7 cellular contexts compared by ENCODE assay signal in genomic region chr14:64915025-64915424, GRCh38. TPM values are rescaled to one million over a fixed set of nuclear protein-coding genes. Genes with fewer than 3 reads are reported as not detected.
DNase-seq lines count a peak whose midpoint lies in the region; ATAC-seq and TF ChIP-seq lines count a peak whose summit lies in the region.

No MANE protein-coding gene starts in this region.

- no peak for TF ChIP-seq POLR2A in stomach (IDR thresholded peaks at IDR 0.05)

- peaks cover 14 to 51% (median 36%) of the 10 kb centered on the region in 4 donors for H3K4me1 ChIP-seq in stomach

- DNase-seq in HFFc6 (no peak), stomach (no peak), NCI-H1436 treated with DMSO at 0.1 percent for 48 hours (lab: John Stamatoyannopoulos, UW) (no peak)

- H3K27ac ChIP-seq in stomach = peak overlapping the region in 4 of 5 donors; percentile 93 to 99 (median 94)

- intact Hi-C loops in stomach (cut with DNase I; ENCODE audit: low total_unique reads) = no loop called here

- WGBS in stomach, 5 donors = 19 to 30% (median 26%) methylated on average over 4 of the region's 4 CpGs

- peaks cover 51% of the 10 kb centered on the region for H3K4me1 Mint-ChIP-seq in HFFc6 (ENCODE audit: low read depth)
- H3K4me1 Mint-ChIP-seq in activated T-helper 17 cell treated with anti-CD3 and anti-CD28 coated beads, Interleukin-2, amount 50 U/mL, for 72 hours = peaks cover 27% of the 10 kb centered on the region

- no peaks in the 10 kb centered on the region for H3K9me3 Mint-ChIP-seq in HFFc6
- H3K9me3 Mint-ChIP-seq in activated T-helper 17 cell treated with anti-CD3 and anti-CD28 coated beads, Interleukin-2, amount 50 U/mL, for 72 hours = no peaks in the 10 kb centered on the region

- peaks cover 20% of the 10 kb centered on the region for H3K36me3 Mint-ChIP-seq in HFFc6 (ENCODE audit: low read depth)
- peaks cover 41% of the 10 kb centered on the region for H3K36me3 Mint-ChIP-seq in activated T-helper 17 cell treated with anti-CD3 and anti-CD28 coated beads, Interleukin-2, amount 50 U/mL, for 72 hours (ENCODE audit: low read depth)

- TF ChIP-seq EP300 in stomach (IDR thresholded peaks at IDR 0.05) = no peak

- H3K9me3 ChIP-seq in iPS-18c (ENCODE audit: control insufficient read depth, insufficient read depth, low read length) (no peaks in the 10 kb centered on the region), stomach (no peaks in the 10 kb centered on the region)

- no peaks in the 10 kb centered on the region for H3K27me3 ChIP-seq in stomach

- H3K36me3 ChIP-seq in stomach = no peaks in the 10 kb centered on the region

- TF ChIP-seq CTCF in HFFc6 (IDR thresholded peaks at IDR 0.05) = no peak
- no peak for TF ChIP-seq CTCF in stomach (IDR thresholded peaks at IDR 0.05)

- peak overlapping the region; percentile 98 for H3K4me3 Mint-ChIP-seq in HFFc6
- peak overlapping the region; percentile 97 for H3K4me3 Mint-ChIP-seq in activated T-helper 17 cell treated with anti-CD3 and anti-CD28 coated beads, Interleukin-2, amount 50 U/mL, for 72 hours

- peaks cover 2% of the 10 kb centered on the region; the same call in 1 of the 2 replicates for H3K27me3 Mint-ChIP-seq in HFFc6 (ENCODE audit: insufficient read depth)
- no peaks in the 10 kb centered on the region for H3K27me3 Mint-ChIP-seq in activated T-helper 17 cell treated with anti-CD3 and anti-CD28 coated beads, Interleukin-2, amount 50 U/mL, for 72 hours

- ATAC-seq in activated T-helper 17 cell treated with anti-CD3 and anti-CD28 coated beads, Interleukin-2, amount 50 U/mL, for 72 hours (replicated peaks) = no peak
- ATAC-seq in HG02759 (IDR thresholded peaks at IDR 0.05; ENCODE audit: unreplicated experiment) (no peak), HG02610 (IDR thresholded peaks at IDR 0.05; ENCODE audit: unreplicated experiment) (no peak)

- H3K4me3 ChIP-seq in iPS-18c (ENCODE audit: insufficient read depth, low read depth, low read length) (peak overlapping the region; percentile 97), stomach (peak overlapping the region; percentile 68 to 98 (median 76))

- peak overlapping the region; percentile 95 for H3K27ac Mint-ChIP-seq in HFFc6
- H3K27ac Mint-ChIP-seq in activated T-helper 17 cell treated with anti-CD3 and anti-CD28 coated beads, Interleukin-2, amount 50 U/mL, for 72 hours = peak overlapping the region; percentile 94

RNA-seq across cellular contexts. Expression of gene CHURC1, which starts 0.8 kb away (rescaled TPM):
- 10 to 100 TPM; 51.9 to 63.3 (median 59.2) TPM for total RNA-seq in HFFc6 (2021; fragmentation: NEBNext Ultra II Directional; extraction: Animal tissue kit (Norgen Biotek cat#: 25700))
- total RNA-seq in activated T-helper 17 cell treated with anti-CD3 and anti-CD28 coated beads, Interleukin-2, amount 50 U/mL, for 72 hours = 10 to 100 TPM; 53.8 to 56.0 TPM
- 100 to 1,000 TPM in 1 of 5 donors, 10 to 100 TPM in 4; 20.4 to 102 (median 43.3) TPM for total RNA-seq in stomach
- 10 to 100 TPM; 40.0 to 53.2 (median 41.7) TPM for polyA plus RNA-seq in stomach

RNA-seq across cellular contexts. Expression of gene GPX2, which starts 27.5 kb away (rescaled TPM):
- not detected for total RNA-seq in HFFc6 (2021; fragmentation: NEBNext Ultra II Directional; extraction: Animal tissue kit (Norgen Biotek cat#: 25700))
- total RNA-seq in activated T-helper 17 cell treated with anti-CD3 and anti-CD28 coated beads, Interleukin-2, amount 50 U/mL, for 72 hours = not detected
- 100 to 1,000 TPM in 2 of 5 donors, 10 to 100 TPM in 3; 22.8 to 298 (median 48.4) TPM for total RNA-seq in stomach
- polyA plus RNA-seq in stomach = 100 to 1,000 TPM; 167 to 464 (median 301) TPM

RNA-seq across cellular contexts. Expression of gene SPTB, which starts 35.3 kb away (rescaled TPM):
- total RNA-seq in HFFc6 (2021; fragmentation: NEBNext Ultra II Directional; extraction: Animal tissue kit (Norgen Biotek cat#: 25700)) = 1 to 10 TPM in 1 of 6 experiments, under 1 TPM in 5; 0.58 to 1.1 (median 0.72) TPM
- total RNA-seq in activated T-helper 17 cell treated with anti-CD3 and anti-CD28 coated beads, Interleukin-2, amount 50 U/mL, for 72 hours = under 1 TPM; 0.15 to 0.29 TPM
- total RNA-seq in stomach = 1 to 10 TPM in 2 of 5 donors, under 1 TPM in 1, not detected in 2; under 0.01 to 3.5 (median 1.0) TPM
- polyA plus RNA-seq in stomach = under 1 TPM; 0.18 to 0.92 (median 0.19) TPM

RNA-seq across cellular contexts. Expression of gene RAB15, which starts 57.1 kb away (rescaled TPM):
- total RNA-seq in HFFc6 (2021; fragmentation: NEBNext Ultra II Directional; extraction: Animal tissue kit (Norgen Biotek cat#: 25700)) = 1 to 10 TPM; 3.5 to 5.7 (median 5.0) TPM
- 1 to 10 TPM; 4.3 to 7.2 TPM for total RNA-seq in activated T-helper 17 cell treated with anti-CD3 and anti-CD28 coated beads, Interleukin-2, amount 50 U/mL, for 72 hours
- total RNA-seq in stomach = 10 to 100 TPM in 3 of 5 donors, 1 to 10 TPM in 2; 1.2 to 20.3 (median 11.0) TPM
- polyA plus RNA-seq in stomach = 10 to 100 TPM in 2 of 3 donors, 1 to 10 TPM in 1; 7.2 to 14.1 (median 11.9) TPM

Comparison
In these comparisons a context has a peak if more than half of its experiments do, and no peak if none do; other contexts are left out.
1. RNA of gene GPX2, which starts 27.5 kb away (total RNA-seq): 22.8 to 298 TPM in stomach; not detected in HFFc6 and not detected in activated T-helper 17 cell treated with anti-CD3 and anti-CD28 coated beads, Interleukin-2, amount 50 U/mL, for 72 hours; every median in the first group is over 10 times any median in the second.